1 cellular context compared by ENCODE assay signal in genomic region chr16:82220541-82220940, GRCh38.
A peak's percentile ranks its signal among the peaks of the same experiment; 100 is the strongest.
TF ChIP-seq lines count a peak whose summit lies in the region.

No MANE protein-coding gene starts in this region.

TF ChIP-seq in HepG2, 621 proteins besides CTCF, POLR2A, EP300 and RAD21:
- peak; percentile 85 for TF ChIP-seq ZNF646 (CRISPR knock-in tag; IDR thresholded peaks at IDR 0.05)
- no peak for TF ChIP-seq ZBTB49 (CRISPR knock-in tag; IDR thresholded peaks at IDR 0.05; ENCODE audit: borderline replicate concordance)
- peak; percentile 64; the same call in 1 of the 2 replicates for TF ChIP-seq HNRNPL (IDR thresholded peaks at IDR 0.05; ENCODE audit: low read depth, low read length)
